1 cellular context compared by ENCODE assay signal in the genomic region with DNA sequence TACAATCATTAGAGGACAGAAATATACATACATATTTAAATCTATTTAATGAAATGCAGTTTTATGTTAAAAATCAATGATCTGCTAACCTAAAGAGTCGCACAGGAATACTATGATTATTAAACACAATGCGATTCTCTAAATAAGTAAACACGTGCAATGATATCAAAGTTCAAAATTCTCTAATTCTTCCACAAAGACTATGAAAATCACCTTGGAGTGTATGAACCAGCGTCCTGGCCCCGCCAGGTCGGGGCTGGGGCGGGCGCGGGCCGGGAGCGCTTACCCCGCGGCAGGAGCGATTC.
TF ChIP-seq lines count a peak whose summit lies in the region.

No MANE protein-coding gene starts in this region.

TF ChIP-seq in GM23338, 12 proteins besides CTCF, POLR2A, EP300 and RAD21 (continued from another document):
- TF ChIP-seq ZNF462 (CRISPR knock-in tag; IDR thresholded peaks at IDR 0.05) (no peak), EZH2 (IDR thresholded peaks at IDR 0.05; ENCODE audit: low read depth, unreplicated experiment) (no peak)
